Comparison of ENCODE assay signal across 8 cellular contexts in genomic region chr6:26158581-26159416, GRCh38.
A peak's percentile ranks its signal among the peaks of the same experiment; 100 is the strongest.
DNase-seq lines count a peak whose midpoint lies in the region; ATAC-seq and TF ChIP-seq lines count a peak whose summit lies in the region.

No MANE protein-coding gene starts in this region.

- peaks cover 4% of the 10 kb centered on the region for H3K36me3 ChIP-seq in CD4-positive, CD25-positive, alpha-beta regulatory T cell (ENCODE audit: control insufficient read depth, insufficient read depth, low read length)
- no peaks in the 10 kb centered on the region; the same call in 1 of the 2 replicates for H3K36me3 ChIP-seq in RWPE2 (ENCODE audit: low read depth)
- no peaks in the 10 kb centered on the region for H3K36me3 ChIP-seq in trophoblast cell (ENCODE audit: control insufficient read depth in 1 of 2, insufficient read depth in 2 of 2, low read length in 2 of 2)

- H3K4me1 Mint-ChIP-seq in CD4-positive, CD25-positive, alpha-beta regulatory T cell, result peaks cover 0 to 61% (median 34%) of the 10 kb centered on the region in 4 donors
- H3K4me1 Mint-ChIP-seq in activated naive CD4-positive, alpha-beta T cell treated with anti-CD3 and anti-CD28 coated beads, Interleukin-2, amount 50 U/mL, for 24 hours, result peaks cover 61% of the 10 kb centered on the region

- H3K14ac ChIP-seq in trophoblast cell (ENCODE audit: low read length), result no peak overlapping the region

- peak overlapping the region; percentile 97 to 100 (median 98) for H3K27ac Mint-ChIP-seq in CD4-positive, CD25-positive, alpha-beta regulatory T cell
- peak overlapping the region; percentile 99 for H3K27ac Mint-ChIP-seq in activated naive CD4-positive, alpha-beta T cell treated with anti-CD3 and anti-CD28 coated beads, Interleukin-2, amount 50 U/mL, for 24 hours

- no peaks in the 10 kb centered on the region for H3K9me3 ChIP-seq in CD4-positive, CD25-positive, alpha-beta regulatory T cell (ENCODE audit: control insufficient read depth in 2 of 2, low read length in 2 of 2)
- H3K9me3 ChIP-seq in RWPE2 (ENCODE audit: severe bottlenecking) (no peaks in the 10 kb centered on the region), trophoblast cell (ENCODE audit: insufficient read depth, low read depth, low read length) (no peaks in the 10 kb centered on the region)

- no peak overlapping the region for H4K8ac ChIP-seq in trophoblast cell (ENCODE audit: low read depth, low read length)

- peaks cover 0 to 2% (median 0%) of the 10 kb centered on the region in 7 donors for H3K9me3 Mint-ChIP-seq in CD4-positive, CD25-positive, alpha-beta regulatory T cell
- H3K9me3 Mint-ChIP-seq in activated naive CD4-positive, alpha-beta T cell treated with anti-CD3 and anti-CD28 coated beads, Interleukin-2, amount 50 U/mL, for 24 hours, result no peaks in the 10 kb centered on the region

- WGBS in trophoblast cell (ENCODE audit: extremely low coverage, insufficient coverage, insufficient read length), result no CpG with 5 or more reads among the region's 22 CpGs

- H3K4me2 ChIP-seq in trophoblast cell (ENCODE audit: low read length), result peak overlapping the region; percentile 98

- H3K4ac ChIP-seq in trophoblast cell (ENCODE audit: low read depth, low read length), result no peak overlapping the region

- intact Hi-C loops in Right ventricle myocardium superior (cut with DNase I), result loop anchor here (2.0 kb wide), 1 partner anchor 34 kb away; a partner anchor contains a TSS

- peak overlapping the region; percentile 95 to 98 (median 96) for H3K4me3 Mint-ChIP-seq in CD4-positive, CD25-positive, alpha-beta regulatory T cell
- peak overlapping the region; percentile 95 for H3K4me3 Mint-ChIP-seq in activated naive CD4-positive, alpha-beta T cell treated with anti-CD3 and anti-CD28 coated beads, Interleukin-2, amount 50 U/mL, for 24 hours

- H3K27me3 Mint-ChIP-seq in CD4-positive, CD25-positive, alpha-beta regulatory T cell, result peaks cover 19% of the 10 kb centered on the region
- H3K27me3 Mint-ChIP-seq in activated naive CD4-positive, alpha-beta T cell treated with anti-CD3 and anti-CD28 coated beads, Interleukin-2, amount 50 U/mL, for 24 hours, result no peaks in the 10 kb centered on the region

- no peak overlapping the region for H2BK12ac ChIP-seq in trophoblast cell (ENCODE audit: low read length)

- no peak overlapping the region for H2BK5ac ChIP-seq in trophoblast cell (ENCODE audit: low read depth, low read length, poor library complexity)

- H2AFZ ChIP-seq in trophoblast cell (ENCODE audit: insufficient read depth, low read length, poor library complexity), result no peak overlapping the region

- H3K4me3 ChIP-seq in CD4-positive, CD25-positive, alpha-beta regulatory T cell (ENCODE audit: low read depth, low read length), result peak overlapping the region; percentile 93
- H3K4me3 ChIP-seq in HL-60 (replicated peaks; ENCODE audit: insufficient read depth, low read length) (peak overlapping the region; percentile 58), RWPE2 (ENCODE audit: severe bottlenecking) (peak overlapping the region; percentile 50), trophoblast cell (ENCODE audit: low read depth, low read length) (peak overlapping the region; percentile 73)

- H2AK5ac ChIP-seq in trophoblast cell (ENCODE audit: low read length), result no peak overlapping the region

- no peak overlapping the region for H4K91ac ChIP-seq in trophoblast cell (ENCODE audit: low read depth, low read length)

- peak; percentile 52 to 88 (median 73) for DNase-seq in CD4-positive, CD25-positive, alpha-beta regulatory T cell
- peak; percentile 71 to 86 for DNase-seq in HL-60 (ENCODE audit: low read depth in 1 of 2, low spot score in 1 of 2)
- no peak for DNase-seq in RWPE2 (ENCODE audit: low spot score)
- peak; percentile 79 for DNase-seq in Right ventricle myocardium superior
- peak; percentile 48 to 55 for DNase-seq in trophoblast cell
- DNase-seq in NCI-H1048 (lab: John Stamatoyannopoulos, UW), result no peak

- peaks cover 35% of the 10 kb centered on the region for H3K4me1 ChIP-seq in CD4-positive, CD25-positive, alpha-beta regulatory T cell (ENCODE audit: control insufficient read depth, insufficient read depth, low read length, poor library complexity, severe bottlenecking)
- H3K4me1 ChIP-seq in RWPE2 (ENCODE audit: insufficient read depth, poor library complexity, severe bottlenecking) (peaks cover 11% of the 10 kb centered on the region), trophoblast cell (ENCODE audit: control insufficient read depth in 1 of 2, insufficient read depth in 2 of 2, low read length in 2 of 2) (peaks cover 0 to 3% of the 10 kb centered on the region in 2 experiments)

- H3K79me2 ChIP-seq in trophoblast cell (ENCODE audit: control insufficient read depth, insufficient read depth, low read length, poor library complexity), result peaks cover 6% of the 10 kb centered on the region

- H3K23ac ChIP-seq in trophoblast cell (ENCODE audit: low read length), result no peak overlapping the region

- no peak overlapping the region for H2BK120ac ChIP-seq in trophoblast cell (ENCODE audit: insufficient read depth, low read length, poor library complexity)

- TF ChIP-seq CTCF in HL-60 (IDR thresholded peaks at IDR 0.05; ENCODE audit: insufficient read depth, low read length) (no peak), RWPE2 (IDR thresholded peaks at IDR 0.05; ENCODE audit: poor library complexity, severe bottlenecking) (no peak)

- peak in 1 of 2 donors; percentile 4 for ATAC-seq in CD4-positive, CD25-positive, alpha-beta regulatory T cell (ENCODE audit: low read depth in 2 of 2)
- ATAC-seq in RWPE2 (ENCODE audit: low read depth), result peak; percentile 2; the same call in 2 of the 3 replicates
- ATAC-seq in Right ventricle myocardium superior (ENCODE audit: poor library complexity), result peak; percentile 34
- ATAC-seq in HG02938 (IDR thresholded peaks at IDR 0.05; ENCODE audit: unreplicated experiment), result no peak

- H3K27me3 ChIP-seq in CD4-positive, CD25-positive, alpha-beta regulatory T cell (ENCODE audit: control insufficient read depth, insufficient read depth, low read length), result no peaks in the 10 kb centered on the region
- H3K27me3 ChIP-seq in HL-60 (ENCODE audit: insufficient read depth, poor library complexity, severe bottlenecking) (no peaks in the 10 kb centered on the region), RWPE2 (ENCODE audit: insufficient read depth, poor library complexity, severe bottlenecking) (no peaks in the 10 kb centered on the region), trophoblast cell (ENCODE audit: insufficient read depth, low read length) (no peaks in the 10 kb centered on the region)

- peaks cover 12% of the 10 kb centered on the region for H3K79me1 ChIP-seq in trophoblast cell (ENCODE audit: low read length)

- H3K9ac ChIP-seq in trophoblast cell (ENCODE audit: low read length), result peak overlapping the region; percentile 88

- no peak overlapping the region for H4K12ac ChIP-seq in trophoblast cell (ENCODE audit: low read depth, low read length)

- H3K27ac ChIP-seq in CD4-positive, CD25-positive, alpha-beta regulatory T cell (ENCODE audit: insufficient read depth, low read length, poor library complexity, severe bottlenecking), result peak overlapping the region; percentile 92
- H3K27ac ChIP-seq in HL-60 (replicated peaks) (peak overlapping the region; percentile 94), RWPE2 (ENCODE audit: poor library complexity, severe bottlenecking) (peak overlapping the region; percentile 88), trophoblast cell (ENCODE audit: low read depth, low read length) (peak overlapping the region; percentile 68)

- H3K36me3 Mint-ChIP-seq in CD4-positive, CD25-positive, alpha-beta regulatory T cell, result peaks cover 11% of the 10 kb centered on the region
- peaks cover 2% of the 10 kb centered on the region for H3K36me3 Mint-ChIP-seq in activated naive CD4-positive, alpha-beta T cell treated with anti-CD3 and anti-CD28 coated beads, Interleukin-2, amount 50 U/mL, for 24 hours

- H3K18ac ChIP-seq in trophoblast cell (ENCODE audit: low read length), result no peak overlapping the region

Comparison
In these comparisons a context has a peak if more than half of its experiments do, and no peak if none do; other contexts are left out.
1. DNase-seq: peak in CD4-positive, CD25-positive, alpha-beta regulatory T cell (3 of 3), HL-60 (2 of 2), Right ventricle myocardium superior (single experiment) and trophoblast cell (2 of 2); none in RWPE2 (single experiment) and NCI-H1048 (single experiment).
2. Peak in every context shown above with its lines, with median percentiles within 50 percentile points of each other: H3K27ac ChIP-seq and H3K4me3 ChIP-seq.